10 cellular contexts compared by ENCODE assay signal in genomic region chr1:201702936-201703335, GRCh38.
DNase-seq lines count a peak whose midpoint lies in the region; ATAC-seq and TF ChIP-seq lines count a peak whose summit lies in the region.
"Had no signal": no experiment of that assay in that cellular context is flagged by ENCODE, and none has a peak within 500 bp of the region (broad histone marks: within the 10 kb centered on the region; RNA-seq: fewer than 3 reads in every experiment).

No MANE protein-coding gene starts in this region.

- DNase-seq in DMS53 (lab: John Stamatoyannopoulos, UW) (peak; percentile 100), NCI-H2107 treated with DMSO at 0.1 percent for 48 hours (lab: John Stamatoyannopoulos, UW; ENCODE audit: unreplicated experiment) (peak; percentile 98), chondrocyte (ENCODE audit: low spot score) (no peak), neural progenitor cell (ENCODE audit: low spot score) (peak; percentile 84), GM19238 (ENCODE audit: insufficient read length, low spot score) (no peak)
- DNase-seq in activated CD4-positive, alpha-beta T cell treated with anti-CD3 and anti-CD28 coated beads for 4 hours = no peak

- H3K27me3 Mint-ChIP-seq in chondrocyte (ENCODE audit: low read depth) (no peaks in the 10 kb centered on the region), neural progenitor cell (ENCODE audit: insufficient read depth, low read depth) (peaks cover 3% of the 10 kb centered on the region)

- H3F3A ChIP-seq in neural progenitor cell (ENCODE audit: low read depth) = peaks cover 8% of the 10 kb centered on the region

- peaks cover 16% of the 10 kb centered on the region for H3K4me1 ChIP-seq in neural progenitor cell

- H3K27ac Mint-ChIP-seq in chondrocyte (ENCODE audit: unreplicated experiment) (peak overlapping the region; percentile 85), neural progenitor cell (no peak overlapping the region)
- H3K27ac Mint-ChIP-seq: memory B cell had no signal

- peaks cover 4% of the 10 kb centered on the region for H3K9me3 Mint-ChIP-seq in chondrocyte (ENCODE audit: low read depth)
- peaks cover 7% of the 10 kb centered on the region for H3K9me3 Mint-ChIP-seq in neural progenitor cell

- peaks cover 41% of the 10 kb centered on the region for H3K4me1 Mint-ChIP-seq in chondrocyte (ENCODE audit: low read depth)
- H3K4me1 Mint-ChIP-seq in neural progenitor cell = peaks cover 38% of the 10 kb centered on the region
- H3K4me1 Mint-ChIP-seq: central memory CD8-positive, alpha-beta T cell had no signal

- no peaks in the 10 kb centered on the region for H3K36me3 ChIP-seq in neural progenitor cell

- H3K9me3 ChIP-seq in neural progenitor cell (ENCODE audit: low read depth) = no peaks in the 10 kb centered on the region

- H3K27me3 ChIP-seq in neural progenitor cell = no peaks in the 10 kb centered on the region

- H3K36me3 Mint-ChIP-seq in chondrocyte (ENCODE audit: low read depth) (no peaks in the 10 kb centered on the region), neural progenitor cell (peaks cover 9% of the 10 kb centered on the region)

- H3K4me3 Mint-ChIP-seq in chondrocyte (ENCODE audit: unreplicated experiment) = no peak overlapping the region
- H3K4me3 Mint-ChIP-seq in neural progenitor cell = peak overlapping the region; percentile 34
- H3K4me3 Mint-ChIP-seq: central memory CD8-positive, alpha-beta T cell; memory B cell had no signal

- no peak for TF ChIP-seq CTCF in chondrocyte (IDR thresholded peaks at IDR 0.05)
- TF ChIP-seq CTCF in neural progenitor cell (IDR thresholded peaks at IDR 0.05) = no peak

- no peak overlapping the region for H3K4me3 ChIP-seq in neural progenitor cell

- peak overlapping the region; percentile 3 for H3K4me2 ChIP-seq in neural progenitor cell

- no peak overlapping the region for H3K9ac ChIP-seq in neural progenitor cell

- H4K20me1 ChIP-seq in neural progenitor cell (ENCODE audit: low read depth) = no peaks in the 10 kb centered on the region

- H3K27ac ChIP-seq in neural progenitor cell = no peak overlapping the region

- H3K79me2 ChIP-seq in neural progenitor cell (ENCODE audit: low read depth) = no peaks in the 10 kb centered on the region

- ATAC-seq in GM18868 (IDR thresholded peaks at IDR 0.05; ENCODE audit: unreplicated experiment) (no peak), GM21526 (IDR thresholded peaks at IDR 0.05; ENCODE audit: low FRiP score, unreplicated experiment) (no peak)

- no peak overlapping the region for H2AFZ ChIP-seq in neural progenitor cell (replicated peaks)

Comparison
In these comparisons a context has a peak if more than half of its experiments do, and no peak if none do; other contexts are left out.
1. DNase-seq: peak in DMS53 (single experiment), NCI-H2107 treated with DMSO at 0.1 percent for 48 hours (single experiment) and neural progenitor cell (single experiment); none in chondrocyte (single experiment), activated CD4-positive, alpha-beta T cell treated with anti-CD3 and anti-CD28 coated beads for 4 hours (0 of 2) and GM19238 (single experiment).